Comparison of ENCODE assay signal across 8 cellular contexts in the genomic region with DNA sequence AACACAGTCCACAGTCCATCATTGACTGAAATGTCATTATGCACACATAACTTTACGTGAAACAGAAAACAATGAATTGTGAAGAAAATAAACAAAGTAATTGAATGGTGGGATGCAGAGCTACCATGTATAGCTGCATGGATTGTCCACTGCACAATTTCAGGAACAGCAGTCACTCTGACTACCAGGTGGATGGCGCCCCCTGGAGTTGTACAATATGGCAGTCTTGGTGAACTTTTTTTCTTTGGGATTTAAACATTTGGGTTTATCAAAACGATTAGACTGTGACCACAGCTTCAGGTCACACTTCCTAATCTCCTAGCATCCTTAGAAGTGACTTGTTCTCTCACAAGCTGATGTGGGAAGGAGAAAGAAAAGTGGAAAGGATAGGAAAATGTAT. TPM values are rescaled to one million over a fixed set of nuclear protein-coding genes. Genes with fewer than 3 reads are reported as not detected.
DNase-seq lines count a peak whose midpoint lies in the region; ATAC-seq and TF ChIP-seq lines count a peak whose summit lies in the region.

No MANE protein-coding gene starts in this region.

- peak; percentile 68 for TF ChIP-seq CTCF in KMS-11 (conservative IDR thresholded peaks at IDR 0.05; ENCODE audit: low read depth, low read length)

- no peaks in the 10 kb centered on the region for H3K79me2 ChIP-seq in KMS-11 (ENCODE audit: insufficient read depth, low read depth)

- no peak overlapping the region for H3K4me2 ChIP-seq in KMS-11

- no peak overlapping the region for H3K4me3 Mint-ChIP-seq in activated naive CD4-positive, alpha-beta T cell treated with anti-CD3 and anti-CD28 coated beads, Interleukin-2, amount 10 ng/mL, durations not matched to agents 7 days and 5 days

- H3K4me3 ChIP-seq in KMS-11 (IDR thresholded peaks at IDR 0.05; ENCODE audit: insufficient read depth, low read depth, low read length) = no peak overlapping the region

- no peak overlapping the region for H3K27ac Mint-ChIP-seq in activated naive CD4-positive, alpha-beta T cell treated with anti-CD3 and anti-CD28 coated beads, Interleukin-2, amount 10 ng/mL, durations not matched to agents 7 days and 5 days

- H3K36me3 ChIP-seq in KMS-11 (ENCODE audit: insufficient read depth) = no peaks in the 10 kb centered on the region

- H3K27me3 Mint-ChIP-seq in activated naive CD4-positive, alpha-beta T cell treated with anti-CD3 and anti-CD28 coated beads, Interleukin-2, amount 10 ng/mL, durations not matched to agents 7 days and 5 days = no peaks in the 10 kb centered on the region

- H3K9me3 Mint-ChIP-seq in activated naive CD4-positive, alpha-beta T cell treated with anti-CD3 and anti-CD28 coated beads, Interleukin-2, amount 10 ng/mL, durations not matched to agents 7 days and 5 days = no peaks in the 10 kb centered on the region

- peak; percentile 15 for DNase-seq in DMS53 treated with DMSO at 0.1 percent for 48 hours (lab: John Stamatoyannopoulos, UW; ENCODE audit: unreplicated experiment)
- peak; percentile 52 for DNase-seq in activated naive CD4-positive, alpha-beta T cell treated with anti-CD3 and anti-CD28 coated beads, Interleukin-2, amount 10 ng/mL, durations not matched to agents 7 days and 5 days
- peak; percentile 13 for DNase-seq in iPS-NIHi7 (ENCODE audit: extremely low spot score)
- DNase-seq in stimulated activated naive CD8-positive, alpha-beta T cell treated with anti-CD3 and anti-CD28 coated beads, Interleukin-15, Interleukin-2, amounts not matched to agents 100 U/mL and 50 U/mL, for 24 hours = peak; percentile 59
- no peak for DNase-seq in mesenteric fat pad (ENCODE audit: low spot score)
- DNase-seq in NCI-H2227 treated with DMSO at 0.1 percent for 48 hours (lab: John Stamatoyannopoulos, UW) = no peak

- no peak for ATAC-seq in stimulated activated naive CD8-positive, alpha-beta T cell treated with anti-CD3 and anti-CD28 coated beads, Interleukin-15, Interleukin-2, amounts not matched to agents 100 U/mL and 50 U/mL, for 24 hours
- no peak for ATAC-seq in GM19328 (IDR thresholded peaks at IDR 0.05; ENCODE audit: unreplicated experiment)

- H2AFZ ChIP-seq in KMS-11 (ENCODE audit: low read depth) = no peak overlapping the region

- no peak overlapping the region for H3K9ac ChIP-seq in KMS-11

- H3K4me1 ChIP-seq in KMS-11 (ENCODE audit: low read depth, poor library complexity, severe bottlenecking) = no peaks in the 10 kb centered on the region

- no peak overlapping the region for H3K27ac ChIP-seq in KMS-11

- CTCF ChIA-PET in activated naive CD4-positive, alpha-beta T cell treated with anti-CD3 and anti-CD28 coated beads, Interleukin-2, amount 10 ng/mL, durations not matched to agents 7 days and 5 days (lab: Charles Lee) = interaction anchor here (0.6 to 10.0 kb wide), 16 partner anchors 15 to 621 kb away, joined by 3 to 137 read pairs (median 4); no protein-coding TSS in a partner anchor

- H3K4me1 Mint-ChIP-seq in activated naive CD4-positive, alpha-beta T cell treated with anti-CD3 and anti-CD28 coated beads, Interleukin-2, amount 10 ng/mL, durations not matched to agents 7 days and 5 days = no peaks in the 10 kb centered on the region

- H3K27me3 ChIP-seq in KMS-11 (ENCODE audit: insufficient read depth, low read depth) = no peaks in the 10 kb centered on the region

- no peaks in the 10 kb centered on the region for H4K20me1 ChIP-seq in KMS-11 (ENCODE audit: insufficient read depth)

- H3K36me3 Mint-ChIP-seq in activated naive CD4-positive, alpha-beta T cell treated with anti-CD3 and anti-CD28 coated beads, Interleukin-2, amount 10 ng/mL, durations not matched to agents 7 days and 5 days = no peaks in the 10 kb centered on the region

RNA-seq across cellular contexts. Expression of a gene that starts 48.9 kb away (rescaled TPM):
- 103 TPM for total RNA-seq in mesenteric fat pad

Comparison
In these comparisons a context has a peak if more than half of its experiments do, and no peak if none do; other contexts are left out.
1. DNase-seq: peak in DMS53 treated with DMSO at 0.1 percent for 48 hours (single experiment), activated naive CD4-positive, alpha-beta T cell treated with anti-CD3 and anti-CD28 coated beads, Interleukin-2, amount 10 ng/mL, durations not matched to agents 7 days and 5 days (single experiment), iPS-NIHi7 (single experiment) and stimulated activated naive CD8-positive, alpha-beta T cell treated with anti-CD3 and anti-CD28 coated beads, Interleukin-15, Interleukin-2, amounts not matched to agents 100 U/mL and 50 U/mL, for 24 hours (single experiment); none in mesenteric fat pad (single experiment) and NCI-H2227 treated with DMSO at 0.1 percent for 48 hours (single experiment).